Comparison of ENCODE assay signal across 10 cellular contexts in the genomic region with DNA sequence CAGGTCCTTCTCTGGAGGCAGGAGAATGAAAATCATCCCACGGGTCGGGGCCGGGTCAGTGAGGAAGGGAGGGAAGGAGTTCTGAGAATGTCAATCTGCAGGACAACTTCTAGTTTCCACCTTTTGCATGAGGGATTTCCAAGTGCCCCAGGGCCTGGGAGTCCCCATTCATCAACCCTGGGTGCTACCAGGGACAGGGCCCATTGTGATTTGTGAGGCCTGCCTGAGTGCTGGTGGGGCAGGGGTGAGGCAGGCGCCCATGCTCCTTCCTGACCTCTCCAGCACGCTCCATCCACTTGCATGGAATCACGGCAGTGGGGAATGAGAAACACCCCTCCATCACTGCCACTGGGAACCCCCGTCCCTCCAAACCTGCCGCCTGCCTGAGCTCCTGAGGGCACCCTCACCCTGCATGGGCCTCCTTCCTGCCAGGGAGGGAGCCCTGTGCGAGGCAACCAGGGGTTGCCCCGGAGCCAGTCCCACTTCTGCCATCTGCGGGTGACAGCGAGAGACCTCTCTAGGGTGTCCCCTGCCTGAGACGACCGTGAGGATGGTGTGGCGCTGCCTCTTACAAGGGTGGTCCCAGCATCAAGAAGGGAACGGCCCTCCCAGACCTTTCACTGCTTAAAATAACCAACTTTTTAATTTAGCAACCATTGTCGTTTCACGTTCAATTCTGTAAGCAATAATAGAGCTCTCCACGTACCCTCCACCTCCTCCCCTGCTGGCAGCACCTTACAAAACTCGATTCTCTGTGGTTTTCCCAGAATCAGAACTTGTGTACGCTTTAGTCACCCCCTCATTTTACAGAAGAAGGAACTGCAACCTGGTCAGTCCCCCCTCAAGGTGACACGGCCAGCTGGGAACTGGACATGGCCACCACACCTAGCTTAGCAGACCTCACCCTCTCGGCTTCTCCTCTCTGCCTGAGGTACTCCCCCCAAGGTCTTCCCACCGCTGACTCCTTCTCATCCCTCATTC. TPM values are rescaled to one million over a fixed set of nuclear protein-coding genes. Genes with fewer than 3 reads are reported as not detected.
A peak's percentile ranks its signal among the peaks of the same experiment; 100 is the strongest.
DNase-seq lines count a peak whose midpoint lies in the region; ATAC-seq and TF ChIP-seq lines count a peak whose summit lies in the region.
"Had no signal": no experiment of that assay in that cellular context is flagged by ENCODE, and none has a peak within 500 bp of the region (broad histone marks: within the 10 kb centered on the region; RNA-seq: fewer than 3 reads in every experiment).

No MANE protein-coding gene starts in this region.

- peak overlapping the region; percentile 61; the same call in 1 of the 2 replicates for H3K4me3 ChIP-seq in Karpas-422 (ENCODE audit: low read length)
- H3K4me3 ChIP-seq: SK-N-MC had no signal

- H3K27me3 ChIP-seq in Karpas-422 (ENCODE audit: low read length): no peaks in the 10 kb centered on the region

- CTCF ChIA-PET in activated CD4-positive, alpha-beta memory T cell treated with anti-CD3 and anti-CD28 coated beads for 36 hours (lab: Charles Lee): interaction anchor here (0.6 to 3.4 kb wide), 2 partner anchors 10 to 85 kb away, joined by 3 to 13 read pairs; no protein-coding TSS in a partner anchor
- CTCF ChIA-PET in activated CD4-positive, alpha-beta memory T cell treated with anti-CD3 and anti-CD28 coated beads, Interleukin-2, amount 10 ng/mL, durations not matched to agents 7 days and 5 days (lab: Charles Lee): interaction anchor here (1.1 kb wide), 1 partner anchor 85 kb away, joined by 3 read pairs; no protein-coding TSS in a partner anchor

- H3K9me3 Mint-ChIP-seq in activated CD4-positive, alpha-beta memory T cell treated with anti-CD3 and anti-CD28 coated beads for 36 hours: no peaks in the 10 kb centered on the region
- H3K9me3 Mint-ChIP-seq in activated CD4-positive, alpha-beta memory T cell treated with anti-CD3 and anti-CD28 coated beads, Interleukin-2, amount 10 ng/mL, durations not matched to agents 7 days and 5 days: no peaks in the 10 kb centered on the region
- peaks cover 0 to 4% (median 0%) of the 10 kb centered on the region in 5 experiments for H3K9me3 Mint-ChIP-seq in brain
- no peaks in the 10 kb centered on the region for H3K9me3 Mint-ChIP-seq in stimulated activated naive B cell treated with anti-CD40 and anti-IgM and Interleukin-4, amounts not matched to agents 10 μg/mL and 1 μg/mL and 100 μg/mL, for 72 hours

- no peaks in the 10 kb centered on the region for H3K36me3 ChIP-seq in Karpas-422 (ENCODE audit: insufficient read depth, low read length)

- POLR2A ChIA-PET in activated CD4-positive, alpha-beta memory T cell treated with anti-CD3 and anti-CD28 coated beads for 36 hours (lab: Charles Lee): no interaction called here
- POLR2A ChIA-PET in activated CD4-positive, alpha-beta memory T cell treated with anti-CD3 and anti-CD28 coated beads, Interleukin-2, amount 10 ng/mL, durations not matched to agents 7 days and 5 days (lab: Charles Lee): no interaction called here

- ATAC-seq in stimulated activated naive B cell treated with anti-CD40 and anti-IgM and Interleukin-4, amounts not matched to agents 10 μg/mL and 1 μg/mL and 100 μg/mL, for 72 hours (replicated peaks): peak; percentile 59 to 63
- no peak for ATAC-seq in HG03097 (IDR thresholded peaks at IDR 0.05; ENCODE audit: low FRiP score, unreplicated experiment)

- peak overlapping the region; percentile 71 for H3K9ac ChIP-seq in Karpas-422 (ENCODE audit: low read length)

- H3K27ac Mint-ChIP-seq in activated CD4-positive, alpha-beta memory T cell treated with anti-CD3 and anti-CD28 coated beads for 36 hours: no peak overlapping the region
- no peak overlapping the region for H3K27ac Mint-ChIP-seq in activated CD4-positive, alpha-beta memory T cell treated with anti-CD3 and anti-CD28 coated beads, Interleukin-2, amount 10 ng/mL, durations not matched to agents 7 days and 5 days
- H3K27ac Mint-ChIP-seq in brain: peak overlapping the region in 3 of 5 experiments; percentile 43 to 57 (median 52)
- H3K27ac Mint-ChIP-seq in stimulated activated naive B cell treated with anti-CD40 and anti-IgM and Interleukin-4, amounts not matched to agents 10 μg/mL and 1 μg/mL and 100 μg/mL, for 72 hours: peak overlapping the region; percentile 98

- H3K9me3 ChIP-seq in Karpas-422 (ENCODE audit: low read length): no peaks in the 10 kb centered on the region

- H3K4me1 ChIP-seq in Karpas-422 (ENCODE audit: low read length): peaks cover 98% of the 10 kb centered on the region

- no peak overlapping the region for H3K4me3 Mint-ChIP-seq in activated CD4-positive, alpha-beta memory T cell treated with anti-CD3 and anti-CD28 coated beads for 36 hours
- no peak overlapping the region for H3K4me3 Mint-ChIP-seq in activated CD4-positive, alpha-beta memory T cell treated with anti-CD3 and anti-CD28 coated beads, Interleukin-2, amount 10 ng/mL, durations not matched to agents 7 days and 5 days
- H3K4me3 Mint-ChIP-seq in brain: no peak overlapping the region
- peak overlapping the region; percentile 79 to 84 for H3K4me3 Mint-ChIP-seq in stimulated activated naive B cell treated with anti-CD40 and anti-IgM and Interleukin-4, amounts not matched to agents 10 μg/mL and 1 μg/mL and 100 μg/mL, for 72 hours

- peak; percentile 32 for DNase-seq in activated CD4-positive, alpha-beta memory T cell treated with anti-CD3 and anti-CD28 coated beads for 36 hours
- DNase-seq in activated CD4-positive, alpha-beta memory T cell treated with anti-CD3 and anti-CD28 coated beads, Interleukin-2, amount 10 ng/mL, durations not matched to agents 7 days and 5 days: no peak
- DNase-seq in Karpas-422 (peak; percentile 82), NCI-H1092 (lab: John Stamatoyannopoulos, UW) (no peak), GM19238 (ENCODE audit: insufficient read length, low spot score) (no peak)
- peak; percentile 70 for DNase-seq in stimulated activated naive B cell treated with anti-CD40 and anti-IgM and Interleukin-4, amounts not matched to agents 10 μg/mL and 1 μg/mL and 100 μg/mL, for 72 hours
- DNase-seq: KBM-7 had no signal

- H3K27me3 Mint-ChIP-seq in activated CD4-positive, alpha-beta memory T cell treated with anti-CD3 and anti-CD28 coated beads for 36 hours: peaks cover 2% of the 10 kb centered on the region
- peaks cover 8% of the 10 kb centered on the region for H3K27me3 Mint-ChIP-seq in activated CD4-positive, alpha-beta memory T cell treated with anti-CD3 and anti-CD28 coated beads, Interleukin-2, amount 10 ng/mL, durations not matched to agents 7 days and 5 days
- H3K27me3 Mint-ChIP-seq in brain: peaks cover 3% of the 10 kb centered on the region
- no peaks in the 10 kb centered on the region for H3K27me3 Mint-ChIP-seq in stimulated activated naive B cell treated with anti-CD40 and anti-IgM and Interleukin-4, amounts not matched to agents 10 μg/mL and 1 μg/mL and 100 μg/mL, for 72 hours

- intact Hi-C loops in activated CD4-positive, alpha-beta memory T cell treated with anti-CD3 and anti-CD28 coated beads for 36 hours (cut with micrococcal nuclease): no loop called here

- no peaks in the 10 kb centered on the region for H3K9me2 ChIP-seq in Karpas-422 (replicated peaks; ENCODE audit: insufficient read depth, low read length)

- H3K36me3 Mint-ChIP-seq in activated CD4-positive, alpha-beta memory T cell treated with anti-CD3 and anti-CD28 coated beads for 36 hours: no peaks in the 10 kb centered on the region
- no peaks in the 10 kb centered on the region for H3K36me3 Mint-ChIP-seq in activated CD4-positive, alpha-beta memory T cell treated with anti-CD3 and anti-CD28 coated beads, Interleukin-2, amount 10 ng/mL, durations not matched to agents 7 days and 5 days (ENCODE audit: low read depth)
- peaks cover 7% of the 10 kb centered on the region for H3K36me3 Mint-ChIP-seq in brain
- peaks cover 0 to 4% of the 10 kb centered on the region in 2 donors for H3K36me3 Mint-ChIP-seq in stimulated activated naive B cell treated with anti-CD40 and anti-IgM and Interleukin-4, amounts not matched to agents 10 μg/mL and 1 μg/mL and 100 μg/mL, for 72 hours

- peak overlapping the region; percentile 97 for H3K27ac ChIP-seq in Karpas-422 (ENCODE audit: low read length)
- H3K27ac ChIP-seq: SK-N-MC had no signal

- H2AFZ ChIP-seq in Karpas-422 (ENCODE audit: low read length): no peak overlapping the region; the same call in 1 of the 2 replicates

- TF ChIP-seq CTCF in brain (conservative IDR thresholded peaks at IDR 0.05): no peak

- H3K4me2 ChIP-seq in Karpas-422 (ENCODE audit: low read depth, low read length, poor library complexity, severe bottlenecking): peak overlapping the region; percentile 86

- H3K4me1 Mint-ChIP-seq in activated CD4-positive, alpha-beta memory T cell treated with anti-CD3 and anti-CD28 coated beads for 36 hours (ENCODE audit: low read depth): peaks cover 15% of the 10 kb centered on the region
- no peaks in the 10 kb centered on the region for H3K4me1 Mint-ChIP-seq in activated CD4-positive, alpha-beta memory T cell treated with anti-CD3 and anti-CD28 coated beads, Interleukin-2, amount 10 ng/mL, durations not matched to agents 7 days and 5 days
- peaks cover 98% of the 10 kb centered on the region for H3K4me1 Mint-ChIP-seq in brain
- peaks cover 90 to 100% of the 10 kb centered on the region in 2 donors for H3K4me1 Mint-ChIP-seq in stimulated activated naive B cell treated with anti-CD40 and anti-IgM and Interleukin-4, amounts not matched to agents 10 μg/mL and 1 μg/mL and 100 μg/mL, for 72 hours

- H4K20me1 ChIP-seq in Karpas-422 (ENCODE audit: insufficient read depth, low read depth, low read length): no peaks in the 10 kb centered on the region; the same call in 1 of the 2 replicates

- H3K79me2 ChIP-seq in Karpas-422 (ENCODE audit: low read length): no peaks in the 10 kb centered on the region

RNA-seq across cellular contexts. Expression of a gene that starts 28.6 kb away (rescaled TPM):
- total RNA-seq in activated CD4-positive, alpha-beta memory T cell treated with anti-CD3 and anti-CD28 coated beads for 36 hours: 1 to 10 TPM; 2.5 to 3.0 TPM
- total RNA-seq in activated CD4-positive, alpha-beta memory T cell treated with anti-CD3 and anti-CD28 coated beads, Interleukin-2, amount 10 ng/mL, durations not matched to agents 7 days and 5 days: 1 to 10 TPM in 1 of 2 experiments, under 1 TPM in 1; 0.76 to 1.3 TPM
- 1.6 and 1.9 TPM in 2 replicates for total RNA-seq in Karpas-422 (2014; rRNA removed; shearing (Covaris generic); ENCODE audit: low replicate concordance)
- 43.8 TPM for polyA plus RNA-seq in brain (ENCODE audit: insufficient read depth, low read depth, low replicate concordance)

Comparison
In these comparisons a context has a peak if more than half of its experiments do, and no peak if none do; other contexts are left out.
1. DNase-seq: peak in activated CD4-positive, alpha-beta memory T cell treated with anti-CD3 and anti-CD28 coated beads for 36 hours (single experiment), Karpas-422 (single experiment) and stimulated activated naive B cell treated with anti-CD40 and anti-IgM and Interleukin-4, amounts not matched to agents 10 μg/mL and 1 μg/mL and 100 μg/mL, for 72 hours (single experiment); none in activated CD4-positive, alpha-beta memory T cell treated with anti-CD3 and anti-CD28 coated beads, Interleukin-2, amount 10 ng/mL, durations not matched to agents 7 days and 5 days (single experiment), NCI-H1092 (single experiment) and GM19238 (single experiment).
2. H3K27ac Mint-ChIP-seq: peak in brain (3 of 5) and stimulated activated naive B cell treated with anti-CD40 and anti-IgM and Interleukin-4, amounts not matched to agents 10 μg/mL and 1 μg/mL and 100 μg/mL, for 72 hours (single experiment); none in activated CD4-positive, alpha-beta memory T cell treated with anti-CD3 and anti-CD28 coated beads for 36 hours (single experiment) and activated CD4-positive, alpha-beta memory T cell treated with anti-CD3 and anti-CD28 coated beads, Interleukin-2, amount 10 ng/mL, durations not matched to agents 7 days and 5 days (single experiment).
3. H3K4me3 Mint-ChIP-seq: peak in stimulated activated naive B cell treated with anti-CD40 and anti-IgM and Interleukin-4, amounts not matched to agents 10 μg/mL and 1 μg/mL and 100 μg/mL, for 72 hours (2 of 2); none in activated CD4-positive, alpha-beta memory T cell treated with anti-CD3 and anti-CD28 coated beads for 36 hours (single experiment), activated CD4-positive, alpha-beta memory T cell treated with anti-CD3 and anti-CD28 coated beads, Interleukin-2, amount 10 ng/mL, durations not matched to agents 7 days and 5 days (single experiment) and brain (0 of 5).